In the genomic region with DNA sequence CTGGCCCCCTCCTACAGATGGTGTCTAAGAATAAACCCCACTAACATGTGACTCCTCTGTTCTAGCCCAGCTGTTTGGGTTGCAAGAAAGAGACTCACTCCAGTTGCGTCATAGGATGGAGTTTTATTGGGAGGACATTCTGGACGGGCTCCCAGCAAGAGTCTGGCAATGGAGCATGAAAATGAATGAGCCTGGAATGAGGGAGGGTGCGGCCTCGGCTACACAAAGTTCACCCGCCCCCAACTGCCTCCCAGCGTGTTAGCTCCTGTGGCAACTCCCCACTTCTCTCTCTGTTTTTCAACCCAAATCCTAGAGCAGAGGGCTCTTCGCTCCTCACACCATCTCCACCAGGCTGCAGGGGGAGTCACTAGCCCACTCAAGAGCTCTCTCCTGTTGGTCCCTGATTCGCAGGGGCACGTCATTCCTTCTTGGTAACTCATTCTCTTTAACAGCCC, we compare ENCODE assay signal across 8 cellular contexts. TPM values are rescaled to one million over a fixed set of nuclear protein-coding genes. Genes with fewer than 3 reads are reported as not detected.
A peak's percentile ranks its signal among the peaks of the same experiment; 100 is the strongest.
DNase-seq lines count a peak whose midpoint lies in the region; ATAC-seq and TF ChIP-seq lines count a peak whose summit lies in the region.
"Had no signal": no experiment of that assay in that cellular context is flagged by ENCODE, and none has a peak within 500 bp of the region (broad histone marks: within the 10 kb centered on the region; RNA-seq: fewer than 3 reads in every experiment).

No MANE protein-coding gene starts in this region.

- peak overlapping the region in 1 of 2 donors; percentile 56 for H3K9ac ChIP-seq in colonic mucosa (ENCODE audit: low read depth in 2 of 2, low read length in 2 of 2)

- intact Hi-C loops in colonic mucosa (cut with DNase I) (loop anchor here (10.0 kb wide), 1 partner anchor 398 kb away; no protein-coding TSS in a partner anchor), right lobe of liver (cut with DNase I) (no loop called here), transverse colon (cut with DNase I; ENCODE audit: low total_unique reads) (no loop called here)

- ATAC-seq in right lobe of liver (peak; percentile 16 to 72 (median 38)), GM21423 (IDR thresholded peaks at IDR 0.05; ENCODE audit: unreplicated experiment) (no peak)

- TF ChIP-seq POLR2A in right lobe of liver (IDR thresholded peaks at IDR 0.05) (no peak), transverse colon (IDR thresholded peaks at IDR 0.05) (no peak)

- H3K27me3 ChIP-seq in MG63 (no peaks in the 10 kb centered on the region), colonic mucosa (peaks cover 7% of the 10 kb centered on the region), right lobe of liver (peaks cover 0 to 4% of the 10 kb centered on the region in 2 donors), transverse colon (peaks cover 14% of the 10 kb centered on the region)

- in situ Hi-C loops in transverse colon (cut with MboI; ENCODE audit: low pct_ligation_motif_present in 1 of 4, low pct_unique_long_range_greater_than_20kb in 1 of 4, low sequenced_read_pairs in 3 of 4), result loop anchor here in 1 of 4 donors (25.0 kb wide), 1 partner anchor 400 kb away; no protein-coding TSS in a partner anchor

- H3K36me3 ChIP-seq in MG63 (no peaks in the 10 kb centered on the region), colonic mucosa (no peaks in the 10 kb centered on the region), right lobe of liver (no peaks in the 10 kb centered on the region), transverse colon (no peaks in the 10 kb centered on the region)

- H3K4me3 ChIP-seq in MG63 (no peak overlapping the region), colonic mucosa (no peak overlapping the region), right lobe of liver (no peak overlapping the region), transverse colon (no peak overlapping the region)

- no peaks in the 10 kb centered on the region for H3K4me1 ChIP-seq in colonic mucosa
- H3K4me1 ChIP-seq in right lobe of liver, result no peaks in the 10 kb centered on the region
- peaks cover 7 to 18% (median 9%) of the 10 kb centered on the region in 4 donors for H3K4me1 ChIP-seq in transverse colon

- peak; percentile 80 for DNase-seq in MG63
- peak; percentile 74 for DNase-seq in colonic mucosa
- DNase-seq in right lobe of liver, result no peak
- peak; percentile 81 for DNase-seq in transverse colon
- no peak for DNase-seq in DMS53 (lab: John Stamatoyannopoulos, UW)
- DNase-seq in activated T-cell treated with anti-CD3 and anti-CD28 coated beads, Interleukin-2, amount 50 U/mL, for 1 hour, result no peak

- 63% methylated on average over 5 of the region's 9 CpGs for WGBS in right lobe of liver (ENCODE audit: insufficient coverage, low coverage, low lambda C conversion rate, missing lambda C conversion rate)
- 30 to 36% methylated on average over 4 to 9 of the region's 9 CpGs for WGBS in transverse colon (ENCODE audit: low coverage in 1 of 2), 2 donors

- H3K9me3 ChIP-seq in MG63 (no peaks in the 10 kb centered on the region), colonic mucosa (no peaks in the 10 kb centered on the region), right lobe of liver (no peaks in the 10 kb centered on the region), transverse colon (no peaks in the 10 kb centered on the region)

- TF ChIP-seq CTCF in colonic mucosa (IDR thresholded peaks at IDR 0.05), result no peak
- no peak for TF ChIP-seq CTCF in right lobe of liver (IDR thresholded peaks at IDR 0.05)
- TF ChIP-seq CTCF in transverse colon (IDR thresholded peaks at IDR 0.05), result no peak

- no peak for TF ChIP-seq EP300 in transverse colon (IDR thresholded peaks at IDR 0.05; ENCODE audit: low read depth)

- H3K27ac ChIP-seq in colonic mucosa, result peak overlapping the region; percentile 44
- no peak overlapping the region for H3K27ac ChIP-seq in right lobe of liver
- peak overlapping the region; percentile 70 to 83 (median 76) for H3K27ac ChIP-seq in transverse colon

RNA-seq across cellular contexts. Expression of gene ADAM33, which starts 5.1 kb away (rescaled TPM):
- total RNA-seq in MG63 (2014; rRNA removed; shearing (Covaris generic); ENCODE audit: low replicate concordance), result 4.9 and 7.3 TPM in 2 replicates
- total RNA-seq in colonic mucosa, result 1 to 10 TPM; 6.7 to 8.1 TPM
- under 1 TPM; 0.24 to 0.51 (median 0.45) TPM for total RNA-seq in right lobe of liver
- 100 to 1,000 TPM in 1 of 4 donors, 10 to 100 TPM in 3; 15.0 to 150 (median 44.6) TPM for total RNA-seq in transverse colon

RNA-seq across cellular contexts. Expression of gene GFRA4, which starts 23.7 kb away (rescaled TPM):
- total RNA-seq in MG63 (2014; rRNA removed; shearing (Covaris generic); ENCODE audit: low replicate concordance), result not detected in 2 replicates
- total RNA-seq in colonic mucosa (not detected), right lobe of liver (not detected), transverse colon (not detected)
- total RNA-seq: chondrocyte had no signal

RNA-seq across cellular contexts. Expression of gene SIGLEC1, which starts 25.5 kb away (rescaled TPM):
- not detected in 2 replicates for total RNA-seq in MG63 (2014; rRNA removed; shearing (Covaris generic); ENCODE audit: low replicate concordance)
- total RNA-seq in colonic mucosa (1 to 10 TPM; 2.5 to 4.6 TPM), right lobe of liver (10 to 100 TPM in 2 of 6 experiments, 1 to 10 TPM in 4; 2.6 to 13.9 (median 5.7) TPM), transverse colon (10 to 100 TPM in 1 of 4 donors, 1 to 10 TPM in 3; 2.2 to 17.6 (median 7.9) TPM)
- total RNA-seq: chondrocyte had no signal

RNA-seq across cellular contexts. Expression of gene HSPA12B, which starts 45.6 kb away (rescaled TPM):
- 0.03 TPM in 1 of 2 replicates, not detected in the other for total RNA-seq in MG63 (2014; rRNA removed; shearing (Covaris generic); ENCODE audit: low replicate concordance)
- total RNA-seq in colonic mucosa (1 to 10 TPM; 1.5 to 1.7 TPM), right lobe of liver (1 to 10 TPM in 3 of 6 experiments, under 1 TPM in 3; 0.46 to 2.2 (median 0.97) TPM), transverse colon (1 to 10 TPM in 3 of 4 donors, under 1 TPM in 1; 0.75 to 4.1 (median 2.7) TPM)

Comparison
In these comparisons a context has a peak if more than half of its experiments do, and no peak if none do; other contexts are left out.
1. DNase-seq: peak in MG63 (single experiment), colonic mucosa (single experiment) and transverse colon (single experiment); none in right lobe of liver (0 of 3), DMS53 (single experiment) and activated T-cell treated with anti-CD3 and anti-CD28 coated beads, Interleukin-2, amount 50 U/mL, for 1 hour (single experiment).
2. H3K27ac ChIP-seq: peak in colonic mucosa (single experiment) and transverse colon (4 of 4); none in right lobe of liver (0 of 3).